9 cellular contexts compared by ENCODE assay signal in the genomic region with DNA sequence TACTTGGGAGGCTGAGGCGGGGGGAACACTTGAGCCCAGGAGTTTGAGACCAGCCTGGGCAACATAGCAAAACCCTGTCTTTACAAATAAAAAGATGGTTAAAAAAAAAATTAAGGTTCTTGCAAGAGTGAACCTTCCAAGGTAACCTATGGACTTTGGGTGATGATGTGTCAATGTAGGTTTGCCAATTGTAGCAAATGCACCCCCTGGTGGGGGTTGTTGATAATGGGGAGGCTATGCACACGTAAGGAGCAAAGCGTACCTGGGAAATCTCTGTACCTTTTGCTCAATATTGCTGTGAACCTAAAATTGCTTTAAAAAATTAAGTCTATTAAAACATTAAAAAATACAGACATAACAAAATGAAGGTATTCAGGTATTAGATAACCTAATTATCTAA.
DNase-seq lines count a peak whose midpoint lies in the region; ATAC-seq and TF ChIP-seq lines count a peak whose summit lies in the region.
"Had no signal": no experiment of that assay in that cellular context is flagged by ENCODE, and none has a peak within 500 bp of the region (broad histone marks: within the 10 kb centered on the region; RNA-seq: fewer than 3 reads in every experiment).

No MANE protein-coding gene starts in this region.

- peak; percentile 22 to 27 for TF ChIP-seq CTCF in left lung (IDR thresholded peaks at IDR 0.05)

- no peak overlapping the region for H3K27ac Mint-ChIP-seq in activated CD8-positive, alpha-beta T cell treated with anti-CD3 and anti-CD28 coated beads, Interleukin-2, amount 10 ng/mL, durations not matched to agents 7 days and 5 days
- H3K27ac Mint-ChIP-seq: CD8-positive, alpha-beta T cell had no signal

- H3K4me3 ChIP-seq in left lung = no peak overlapping the region

- CTCF ChIA-PET in activated CD8-positive, alpha-beta T cell treated with anti-CD3 and anti-CD28 coated beads, Interleukin-2, amount 10 ng/mL, durations not matched to agents 7 days and 5 days (lab: Charles Lee) = interaction anchor here (0.6 to 1.6 kb wide), 8 partner anchors 9 to 69 kb away, joined by 3 to 5 read pairs (median 4); no protein-coding TSS in a partner anchor

- H3K9me3 Mint-ChIP-seq in activated CD8-positive, alpha-beta T cell treated with anti-CD3 and anti-CD28 coated beads, Interleukin-2, amount 10 ng/mL, durations not matched to agents 7 days and 5 days (ENCODE audit: insufficient read depth) = no peaks in the 10 kb centered on the region
- H3K9me3 Mint-ChIP-seq: CD8-positive, alpha-beta T cell had no signal

- H3K36me3 Mint-ChIP-seq in activated CD8-positive, alpha-beta T cell treated with anti-CD3 and anti-CD28 coated beads, Interleukin-2, amount 10 ng/mL, durations not matched to agents 7 days and 5 days (ENCODE audit: low read depth) = no peaks in the 10 kb centered on the region

- no peaks in the 10 kb centered on the region for H3K36me3 ChIP-seq in left lung

- no peak overlapping the region for H3K4me3 Mint-ChIP-seq in activated CD8-positive, alpha-beta T cell treated with anti-CD3 and anti-CD28 coated beads, Interleukin-2, amount 10 ng/mL, durations not matched to agents 7 days and 5 days
- H3K4me3 Mint-ChIP-seq: CD8-positive, alpha-beta T cell had no signal

- no peaks in the 10 kb centered on the region for H3K4me1 Mint-ChIP-seq in activated CD8-positive, alpha-beta T cell treated with anti-CD3 and anti-CD28 coated beads, Interleukin-2, amount 10 ng/mL, durations not matched to agents 7 days and 5 days (ENCODE audit: low read depth)

- H3K9me3 ChIP-seq in left lung = no peaks in the 10 kb centered on the region

- intact Hi-C loops in left lung (cut with DNase I) = no loop called here

- H3K27ac ChIP-seq in left lung = no peak overlapping the region

- POLR2A ChIA-PET in activated CD8-positive, alpha-beta T cell treated with anti-CD3 and anti-CD28 coated beads, Interleukin-2, amount 10 ng/mL, durations not matched to agents 7 days and 5 days (lab: Charles Lee) = no interaction called here

- no peaks in the 10 kb centered on the region for H3K4me1 ChIP-seq in left lung

- DNase-seq in NCI-H2196 (lab: John Stamatoyannopoulos, UW; ENCODE audit: unreplicated experiment) = peak; percentile 7
- DNase-seq in NCI-H2196 treated with DMSO at 0.1 percent for 48 hours (lab: John Stamatoyannopoulos, UW; ENCODE audit: unreplicated experiment) = no peak
- peak; percentile 5 for DNase-seq in HS-27A (ENCODE audit: low read depth)
- DNase-seq in activated CD8-positive, alpha-beta T cell treated with anti-CD3 and anti-CD28 coated beads, Interleukin-2, amount 10 ng/mL, durations not matched to agents 7 days and 5 days = peak; percentile 46
- DNase-seq in left lung = no peak
- no peak for DNase-seq in ureter (ENCODE audit: low spot score)

- H3K27me3 Mint-ChIP-seq in activated CD8-positive, alpha-beta T cell treated with anti-CD3 and anti-CD28 coated beads, Interleukin-2, amount 10 ng/mL, durations not matched to agents 7 days and 5 days (ENCODE audit: low read depth) = no peaks in the 10 kb centered on the region

- no peaks in the 10 kb centered on the region for H3K27me3 ChIP-seq in left lung

- no peak for ATAC-seq in activated CD8-positive, alpha-beta T cell treated with anti-CD3 and anti-CD28 coated beads, Interleukin-2, amount 10 ng/mL, durations not matched to agents 7 days and 5 days
- peak; percentile 57 for ATAC-seq in left lung
- no peak for ATAC-seq in GM21576 (IDR thresholded peaks at IDR 0.05; ENCODE audit: unreplicated experiment)
- ATAC-seq in HG03442 (IDR thresholded peaks at IDR 0.05; ENCODE audit: unreplicated experiment) = no peak
- ATAC-seq: CD8-positive, alpha-beta T cell had no signal

Comparison
In these comparisons a context has a peak if more than half of its experiments do, and no peak if none do; other contexts are left out.
1. DNase-seq: peak in NCI-H2196 (single experiment), HS-27A (single experiment) and activated CD8-positive, alpha-beta T cell treated with anti-CD3 and anti-CD28 coated beads, Interleukin-2, amount 10 ng/mL, durations not matched to agents 7 days and 5 days (single experiment); none in NCI-H2196 treated with DMSO at 0.1 percent for 48 hours (single experiment), left lung (0 of 2) and ureter (single experiment).